In the genomic region with DNA sequence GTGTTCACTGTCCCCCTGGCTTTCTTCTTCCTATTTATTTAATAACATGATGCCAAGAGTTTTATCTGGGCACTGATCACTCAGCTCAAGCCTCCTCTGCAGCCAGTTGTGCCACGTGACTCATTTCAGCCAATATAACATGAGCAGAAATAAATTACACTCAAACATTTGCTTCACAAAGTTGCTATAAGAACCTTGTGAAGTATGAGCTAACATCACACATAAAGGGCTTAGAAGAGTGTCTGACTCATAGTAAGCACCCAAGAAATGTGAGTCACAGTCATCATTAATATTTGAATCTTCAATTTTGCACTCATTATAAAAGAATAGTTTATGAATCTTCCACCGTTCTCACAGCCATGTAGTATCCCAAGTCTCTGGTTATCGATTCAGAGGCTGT, we compare ENCODE assay signal across 24 cellular contexts.
DNase-seq lines count a peak whose midpoint lies in the region; ATAC-seq and TF ChIP-seq lines count a peak whose summit lies in the region.
"Had no signal": no experiment of that assay in that cellular context is flagged by ENCODE, and none has a peak within 500 bp of the region (broad histone marks: within the 10 kb centered on the region; RNA-seq: fewer than 3 reads in every experiment).

No MANE protein-coding gene starts in this region.

- H3K27ac ChIP-seq in upper lobe of right lung, result no peak overlapping the region
- H3K27ac ChIP-seq: colonic mucosa, prostate gland, transverse colon had no signal

- no peaks in the 10 kb centered on the region for H3K27me3 ChIP-seq in upper lobe of right lung
- H3K27me3 ChIP-seq: colonic mucosa, transverse colon had no signal

- TF ChIP-seq CTCF in fibroblast of mammary gland (conservative IDR thresholded peaks at IDR 0.05; ENCODE audit: control insufficient read depth, insufficient read depth, low read depth, low read length) (no peak), upper lobe of right lung (IDR thresholded peaks at IDR 0.05) (no peak)

- DNase-seq in SIG-M5 treated with dmso at 0.1 percent for 504 hours (lab: John Stamatoyannopoulos, UW; ENCODE audit: unreplicated experiment) (peak; percentile 31), SIG-M5 (lab: John Stamatoyannopoulos, UW) (no peak), amniotic epithelial cell (ENCODE audit: low read depth) (peak; percentile 2), fibroblast of mammary gland (ENCODE audit: low read depth) (peak; percentile 2), upper lobe of right lung (no peak)
- DNase-seq: activated CD4-positive, alpha-beta memory T cell treated with anti-CD3 and anti-CD28 coated beads for 36 hours; activated gamma-delta T cell treated with Interleukin-2 at 50 U/mL for 16 hours; activated T-cell treated with anti-CD3 and anti-CD28 coated beads for 4 hours; colonic mucosa; COR-L47; effector memory CD8-positive, alpha-beta T cell; H9; NCI-H1092; NCI-H187; NCI-H748 treated with DMSO at 0.1 percent for 48 hours; SHP77; T-cell; transverse colon had no signal

- no peaks in the 10 kb centered on the region for H3K4me1 ChIP-seq in upper lobe of right lung
- H3K4me1 ChIP-seq: colonic mucosa, prostate gland, transverse colon had no signal

- no peaks in the 10 kb centered on the region for H3K36me3 ChIP-seq in upper lobe of right lung
- H3K36me3 ChIP-seq: colonic mucosa, prostate gland, transverse colon had no signal

- ATAC-seq in upper lobe of right lung (peak; percentile 46), HG02610 (IDR thresholded peaks at IDR 0.05; ENCODE audit: unreplicated experiment) (no peak), GM18858 (IDR thresholded peaks at IDR 0.05; ENCODE audit: unreplicated experiment) (no peak), GM21529 (IDR thresholded peaks at IDR 0.05; ENCODE audit: unreplicated experiment) (no peak)
- ATAC-seq: activated CD4-positive, CD25-positive, alpha-beta regulatory T cell treated with anti-CD3 and anti-CD28 coated beads, Interleukin-2, amount 50 U/mL, for 24 hours; effector memory CD8-positive, alpha-beta T cell; T-cell had no signal

- H3K4me3 ChIP-seq in fibroblast of mammary gland (ENCODE audit: control insufficient read depth, low read depth, low read length), result no peak overlapping the region
- H3K4me3 ChIP-seq in upper lobe of right lung, result no peak overlapping the region
- H3K4me3 ChIP-seq: colonic mucosa, prostate gland, skin epidermis, transverse colon had no signal

- no peaks in the 10 kb centered on the region for H3K9me3 ChIP-seq in upper lobe of right lung
- H3K9me3 ChIP-seq: colonic mucosa, prostate gland, transverse colon had no signal

- intact Hi-C loops in upper lobe of right lung (cut with DNase I), result no loop called here

Comparison
In these comparisons a context has a peak if more than half of its experiments do, and no peak if none do; other contexts are left out.
1. DNase-seq: peak in SIG-M5 treated with dmso at 0.1 percent for 504 hours (single experiment), amniotic epithelial cell (single experiment) and fibroblast of mammary gland (single experiment); none in SIG-M5 (single experiment) and upper lobe of right lung (single experiment).